Comparison of ENCODE assay signal across 1 cellular context in genomic region chr6:3753228-3753795, GRCh38.
TF ChIP-seq lines count a peak whose summit lies in the region.

No MANE protein-coding gene starts in this region.

TF ChIP-seq in IMR-90, 13 proteins besides CTCF, POLR2A, EP300 and RAD21:
- no peak for TF ChIP-seq RCOR1 (IDR thresholded peaks at IDR 0.05; ENCODE audit: insufficient replicate concordance, low read length)
- TF ChIP-seq MAZ (IDR thresholded peaks at IDR 0.05; ENCODE audit: borderline replicate concordance, low read depth, low read length), result no peak
- TF ChIP-seq SMC3 (IDR thresholded peaks at IDR 0.05; ENCODE audit: low read depth, low read length), result no peak
- no peak for TF ChIP-seq NFE2L2 (IDR thresholded peaks at IDR 0.05; ENCODE audit: low read depth, low read length)
- TF ChIP-seq CHD1 (IDR thresholded peaks at IDR 0.05; ENCODE audit: low read depth, low read length), result no peak
- no peak for TF ChIP-seq RFX5 (IDR thresholded peaks at IDR 0.05; ENCODE audit: low read depth, low read length)
- no peak for TF ChIP-seq USF2 (IDR thresholded peaks at IDR 0.05; ENCODE audit: low read depth, low read length)
TF ChIP-seq in IMR-90: peak in this region for 0.
